ENCODE assay signal across 18 cellular contexts in genomic region chr2:160753331-160753654, GRCh38.
DNase-seq lines count a peak whose midpoint lies in the region; ATAC-seq, FAIRE-seq and TF ChIP-seq lines count a peak whose summit lies in the region.
"Had no signal": no experiment of that assay in that cellular context is flagged by ENCODE, and none has a peak within 500 bp of the region (broad histone marks: within the 10 kb centered on the region; RNA-seq: fewer than 3 reads in every experiment).

No MANE protein-coding gene starts in this region.

- no peak overlapping the region for H3K4me3 Mint-ChIP-seq in CD4-positive, alpha-beta T cell
- H3K4me3 Mint-ChIP-seq: CD4-positive, CD25-positive, alpha-beta regulatory T cell; H9 had no signal

- H3K4me2 ChIP-seq in HepG2 (ENCODE audit: low read depth, low read length) = no peak overlapping the region
- peak overlapping the region; percentile 61 for H3K4me2 ChIP-seq in keratinocyte (ENCODE audit: control insufficient read depth, extremely low read depth, insufficient read depth, low read depth, low read length)

- H3K9ac ChIP-seq in HepG2 (ENCODE audit: insufficient read depth, low read depth, low read length) = no peak overlapping the region
- H3K9ac ChIP-seq in keratinocyte (ENCODE audit: control insufficient read depth, extremely low read depth, insufficient read depth, low read length) = no peak overlapping the region

- H3K4me3 ChIP-seq in HepG2 (replicated peaks in 1 of 3; ENCODE audit: insufficient read depth in 1 of 3, low read depth in 2 of 3, low read length in 3 of 3) = no peak overlapping the region
- H3K4me3 ChIP-seq in right lobe of liver = no peak overlapping the region
- no peak overlapping the region for H3K4me3 ChIP-seq in RWPE2 (ENCODE audit: severe bottlenecking)
- no peak overlapping the region for H3K4me3 ChIP-seq in keratinocyte (ENCODE audit: control insufficient read depth in 2 of 3, extremely low read depth in 1 of 3, insufficient read depth in 2 of 3, low read depth in 1 of 3, low read length in 3 of 3)
- no peak overlapping the region for H3K4me3 ChIP-seq in testis
- H3K4me3 ChIP-seq: GM12878 had no signal

- FAIRE-seq in HepG2 (lab: Jason Lieb, UNC) (peak; percentile 4), keratinocyte (lab: Jason Lieb, UNC) (no peak)
- FAIRE-seq: GM12878 had no signal

- TF ChIP-seq EP300 in HepG2 (IDR thresholded peaks at IDR 0.05; ENCODE audit: low read depth in 2 of 2, low read length in 2 of 2) (no peak), HepG2 (CRISPR knock-in tag; IDR thresholded peaks at IDR 0.05; ENCODE audit: borderline replicate concordance) (no peak)

- H2AFZ ChIP-seq in HepG2 (ENCODE audit: low read length) = no peak overlapping the region
- no peak overlapping the region for H2AFZ ChIP-seq in keratinocyte (ENCODE audit: control insufficient read depth, low read length)

- dilution Hi-C loops in keratinocyte (cut with MboI; ENCODE audit: extremely low pct_ligation_motif_present, low sequenced_read_pairs) = no loop called here

- no peaks in the 10 kb centered on the region for H4K20me1 ChIP-seq in HepG2 (ENCODE audit: insufficient read depth, low read length)
- no peaks in the 10 kb centered on the region for H4K20me1 ChIP-seq in keratinocyte (ENCODE audit: control insufficient read depth, extremely low read depth, insufficient read depth, low read length)

- no peaks in the 10 kb centered on the region for H3K36me3 Mint-ChIP-seq in CD4-positive, alpha-beta T cell (ENCODE audit: low read depth)
- H3K36me3 Mint-ChIP-seq: CD4-positive, CD25-positive, alpha-beta regulatory T cell had no signal

- TF ChIP-seq POLR2A in HepG2 (IDR thresholded peaks at IDR 0.05; ENCODE audit: insufficient read depth in 1 of 2, low read depth in 2 of 2, low read length in 2 of 2) (no peak), right lobe of liver (IDR thresholded peaks at IDR 0.05) (no peak), testis (IDR thresholded peaks at IDR 0.05) (no peak)

- ATAC-seq in HepG2 (no peak), right lobe of liver (no peak), RWPE2 (ENCODE audit: low read depth) (no peak), GM21367 (IDR thresholded peaks at IDR 0.05; ENCODE audit: unreplicated experiment) (no peak), HG03045 (IDR thresholded peaks at IDR 0.05; ENCODE audit: unreplicated experiment) (no peak)
- no peak for ATAC-seq in CD4-positive, alpha-beta T cell (ENCODE audit: poor library complexity)
- ATAC-seq: GM12878 had no signal

- BruUV-seq in HepG2 (replicated peaks; lab: Mats Ljungman, UMichigan) = no TSS peak

- POLR2A ChIA-PET in HepG2 (lab: Yijun Ruan, JAX) = no interaction called here
- POLR2A ChIA-PET in CD4-positive, alpha-beta T cell (lab: Charles Lee) = no interaction called here

- H3K27me3 Mint-ChIP-seq in CD4-positive, alpha-beta T cell = no peaks in the 10 kb centered on the region
- H3K27me3 Mint-ChIP-seq: CD4-positive, CD25-positive, alpha-beta regulatory T cell had no signal

- H3K9me3 Mint-ChIP-seq in CD4-positive, alpha-beta T cell = peaks cover 3% of the 10 kb centered on the region

- no peaks in the 10 kb centered on the region for H3K4me1 Mint-ChIP-seq in CD4-positive, alpha-beta T cell (ENCODE audit: low read depth)
- H3K4me1 Mint-ChIP-seq: CD4-positive, CD25-positive, alpha-beta regulatory T cell had no signal

- no peaks in the 10 kb centered on the region for H3K36me3 ChIP-seq in HepG2 (replicated peaks in 1 of 2; ENCODE audit: control insufficient read depth in 1 of 2, insufficient read depth in 2 of 2, low read length in 2 of 2)
- H3K36me3 ChIP-seq in right lobe of liver = no peaks in the 10 kb centered on the region
- no peaks in the 10 kb centered on the region for H3K36me3 ChIP-seq in RWPE2 (ENCODE audit: low read depth)
- no peaks in the 10 kb centered on the region for H3K36me3 ChIP-seq in keratinocyte (ENCODE audit: control insufficient read depth in 2 of 2, extremely low read depth in 1 of 2, insufficient read depth in 2 of 2, low read length in 2 of 2)
- no peaks in the 10 kb centered on the region for H3K36me3 ChIP-seq in testis (ENCODE audit: low read depth, missing control alignments)
- H3K36me3 ChIP-seq: BE2C had no signal

- H3K27me3 ChIP-seq in HepG2 (ENCODE audit: control insufficient read depth in 1 of 2, insufficient read depth in 2 of 2, low read length in 2 of 2) (no peaks in the 10 kb centered on the region), right lobe of liver (no peaks in the 10 kb centered on the region), RWPE2 (ENCODE audit: insufficient read depth, poor library complexity, severe bottlenecking) (no peaks in the 10 kb centered on the region), keratinocyte (ENCODE audit: control insufficient read depth, extremely low read depth, insufficient read depth, low read length) (no peaks in the 10 kb centered on the region), testis (no peaks in the 10 kb centered on the region)
- no peaks in the 10 kb centered on the region for H3K27me3 ChIP-seq in CD4-positive, alpha-beta T cell (ENCODE audit: control insufficient read depth, insufficient read depth, low read length)
- H3K27me3 ChIP-seq: BE2C had no signal

- H3K79me2 ChIP-seq in HepG2 (ENCODE audit: insufficient read depth, low read length) = no peaks in the 10 kb centered on the region
- H3K79me2 ChIP-seq in keratinocyte (ENCODE audit: control insufficient read depth, insufficient read depth, low read length) = no peaks in the 10 kb centered on the region

- no peak overlapping the region for H3K27ac Mint-ChIP-seq in CD4-positive, alpha-beta T cell
- H3K27ac Mint-ChIP-seq: CD4-positive, CD25-positive, alpha-beta regulatory T cell; H9 had no signal

- no peak overlapping the region for H3K27ac ChIP-seq in HepG2 (ENCODE audit: extremely low read length, insufficient read depth, low read length)
- no peak overlapping the region for H3K27ac ChIP-seq in right lobe of liver
- H3K27ac ChIP-seq in RWPE2 (ENCODE audit: poor library complexity, severe bottlenecking) = peak overlapping the region; percentile 95
- H3K27ac ChIP-seq in keratinocyte (ENCODE audit: control insufficient read depth, insufficient read depth, low read length) = peak overlapping the region; percentile 50
- no peak overlapping the region for H3K27ac ChIP-seq in CD4-positive, alpha-beta T cell (ENCODE audit: low read depth, low read length)
- H3K27ac ChIP-seq in testis = no peak overlapping the region

- H3K9me3 ChIP-seq in HepG2 (ENCODE audit: low read length) (no peaks in the 10 kb centered on the region), right lobe of liver (peaks cover 0 to 8% (median 1%) of the 10 kb centered on the region in 4 donors), RWPE2 (ENCODE audit: severe bottlenecking) (peaks cover 10% of the 10 kb centered on the region), keratinocyte (ENCODE audit: control insufficient read depth, low read depth, low read length) (peaks cover 3% of the 10 kb centered on the region), testis (no peaks in the 10 kb centered on the region)
- H3K9me3 ChIP-seq in CD4-positive, alpha-beta T cell (ENCODE audit: control insufficient read depth, low read length) = no peaks in the 10 kb centered on the region
- H3K9me3 ChIP-seq: BE2C had no signal

- no peaks in the 10 kb centered on the region for H3K9me1 ChIP-seq in keratinocyte (ENCODE audit: control insufficient read depth, extremely low read depth, insufficient read depth, low read length)

- in situ Hi-C loops in HepG2 (cut with HindIII; ENCODE audit: extremely low pct_ligation_motif_present, low pct_unique_long_range_greater_than_20kb) = no loop called here

- intact Hi-C loops in HepG2 (cut with micrococcal nuclease; ENCODE audit: unreplicated experiment) (no loop called here), right lobe of liver (cut with DNase I) (no loop called here), testis (cut with DNase I; ENCODE audit: low total_unique reads) (no loop called here)
- intact Hi-C loops in CD4-positive, alpha-beta T cell (cut with DNase I, micrococcal nuclease) = no loop called here

- TF ChIP-seq CTCF in HepG2 (CRISPR knock-in tag; IDR thresholded peaks at IDR 0.05) (no peak), right lobe of liver (IDR thresholded peaks at IDR 0.05) (no peak), RWPE2 (IDR thresholded peaks at IDR 0.05; ENCODE audit: poor library complexity, severe bottlenecking) (no peak), keratinocyte (optimal IDR thresholded peaks at IDR 0.05 in 1 of 3, IDR thresholded peaks at IDR 0.05 in 1 of 3, conservative IDR thresholded peaks at IDR 0.05 in 1 of 3; ENCODE audit: extremely low read depth in 1 of 3, insufficient read depth in 2 of 3, low read length in 3 of 3) (no peak), testis (IDR thresholded peaks at IDR 0.05) (no peak)
- no peak for TF ChIP-seq CTCF in CD4-positive, alpha-beta T cell (IDR thresholded peaks at IDR 0.05)

- TF ChIP-seq RAD21 in HepG2 (CRISPR knock-in tag; IDR thresholded peaks at IDR 0.05) = no peak

- DNase-seq in HepG2 (ENCODE audit: low spot score) = no peak
- no peak for DNase-seq in right lobe of liver
- no peak for DNase-seq in RWPE2 (ENCODE audit: low spot score)
- DNase-seq in keratinocyte (ENCODE audit: low read depth, low spot score) = no peak
- DNase-seq in CD4-positive, alpha-beta T cell = no peak
- no peak for DNase-seq in testis
- DNase-seq: 8988T; BE2C; CD4-positive, CD25-positive, alpha-beta regulatory T cell; H9; NCI-H1105 treated with DMSO at 0.1 percent for 48 hours; NCI-H1694 treated with DMSO at 0.1 percent for 48 hours; NK-92 treated with Interleukin-12 subunit alpha and Interleukin-12 subunit beta, amount 100 ng/mL, for 24 hours; RPMI8226; SIG-M5 had no signal

- CTCF ChIA-PET in HepG2 (lab: Yijun Ruan, JAX; ENCODE audit: low intra/inter-chr PET ratio, low total read pairs) = no interaction called here
- CTCF ChIA-PET in CD4-positive, alpha-beta T cell (lab: Charles Lee) = no interaction called here

- H3K4me1 ChIP-seq in HepG2 (ENCODE audit: insufficient read depth, low read length) (no peaks in the 10 kb centered on the region), right lobe of liver (no peaks in the 10 kb centered on the region), RWPE2 (ENCODE audit: insufficient read depth, poor library complexity, severe bottlenecking) (peaks cover 40% of the 10 kb centered on the region), keratinocyte (ENCODE audit: control insufficient read depth, extremely low read depth, insufficient read depth, low read length) (peaks cover 30% of the 10 kb centered on the region), testis (no peaks in the 10 kb centered on the region)
- H3K4me1 ChIP-seq: BE2C had no signal

TF ChIP-seq in HepG2, 621 proteins besides CTCF, POLR2A, EP300 and RAD21 (continues in another document):
- no peak for TF ChIP-seq ZNF788 (CRISPR knock-in tag; IDR thresholded peaks at IDR 0.05; ENCODE audit: borderline replicate concordance)
- TF ChIP-seq KDM5A (IDR thresholded peaks at IDR 0.05; ENCODE audit: borderline replicate concordance, low read length) = no peak
- TF ChIP-seq CERS6 (CRISPR knock-in tag; IDR thresholded peaks at IDR 0.05) = no peak

Comparison
In these comparisons a context has a peak if more than half of its experiments do, and no peak if none do; other contexts are left out.
1. H3K27ac ChIP-seq: peak in RWPE2 (single experiment) and keratinocyte (single experiment); none in HepG2 (single experiment), right lobe of liver (0 of 3), CD4-positive, alpha-beta T cell (single experiment) and testis (0 of 2).